6 cellular contexts compared by ENCODE assay signal in the genomic region with DNA sequence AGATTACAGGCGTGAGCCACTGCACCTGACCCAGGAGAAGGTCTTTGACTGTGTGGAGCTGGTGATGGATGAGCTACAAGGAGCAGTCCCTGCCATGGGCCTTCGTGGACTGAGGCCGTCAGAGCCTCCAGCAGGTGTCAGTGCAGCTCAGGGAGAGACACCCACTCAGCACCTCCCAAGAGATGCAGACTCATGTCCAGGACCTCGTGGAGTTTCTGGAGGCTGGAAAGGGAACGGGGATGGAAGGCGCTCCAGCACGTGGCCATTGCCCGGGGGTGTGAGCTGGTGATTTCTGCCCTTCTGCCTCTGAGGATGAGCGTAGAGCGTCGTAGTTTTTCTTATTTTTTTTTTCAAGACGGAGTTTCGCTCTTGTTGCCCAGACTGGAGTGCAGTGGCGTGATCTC. TPM values are rescaled to one million over a fixed set of nuclear protein-coding genes. Genes with fewer than 3 reads are reported as not detected.
DNase-seq lines count a peak whose midpoint lies in the region; TF ChIP-seq lines count a peak whose summit lies in the region.

No MANE protein-coding gene starts in this region.

- H3K27me3 ChIP-seq in left ventricle myocardium inferior (ENCODE audit: low read depth): no peaks in the 10 kb centered on the region

- no peak overlapping the region for H3K27ac ChIP-seq in left ventricle myocardium inferior (replicated peaks)

- intact Hi-C loops in left ventricle myocardium inferior (cut with micrococcal nuclease): no loop called here

- no peaks in the 10 kb centered on the region for H3K4me1 ChIP-seq in left ventricle myocardium inferior

- H3K36me3 ChIP-seq in left ventricle myocardium inferior: peaks cover 12% of the 10 kb centered on the region

- H3K9me3 ChIP-seq in left ventricle myocardium inferior (replicated peaks): peaks cover 4% of the 10 kb centered on the region

- peak; percentile 48 for DNase-seq in activated CD4-positive, alpha-beta T cell treated with anti-CD3 and anti-CD28 coated beads for 48 hours
- no peak for DNase-seq in activated CD4-positive, alpha-beta T cell treated with anti-CD3 and anti-CD28 coated beads, Interleukin-2, amount 50 U/mL, for 48 hours
- peak; percentile 72 to 82 for DNase-seq in SHP77 (lab: John Stamatoyannopoulos, UW)
- DNase-seq in left ventricle myocardium inferior: no peak
- no peak for DNase-seq in activated T-cell treated with anti-CD3 and anti-CD28 coated beads, Interleukin-2, amount 50 U/mL, for 1 hour
- no peak for DNase-seq in retina

- peak; percentile 66 for TF ChIP-seq CTCF in left ventricle myocardium inferior (IDR thresholded peaks at IDR 0.05; ENCODE audit: borderline replicate concordance)

- H3K4me3 ChIP-seq in left ventricle myocardium inferior: no peak overlapping the region

RNA-seq across cellular contexts. Expression of gene TOR4A, which starts 9.5 kb away (rescaled TPM):
- total RNA-seq in left ventricle myocardium inferior: 16.3 TPM

RNA-seq across cellular contexts. Expression of gene NRARP, which starts 15.1 kb away (rescaled TPM):
- total RNA-seq in left ventricle myocardium inferior: 5.1 TPM

RNA-seq across cellular contexts. Expression of gene NELFB, which starts 31.9 kb away (rescaled TPM):
- total RNA-seq in left ventricle myocardium inferior: 35.2 TPM

RNA-seq across cellular contexts. Expression of gene STPG3, which starts 35.9 kb away (rescaled TPM):
- 0.58 TPM for total RNA-seq in left ventricle myocardium inferior

RNA-seq across cellular contexts. Expression of gene TUBB4B, which starts 45.9 kb away (rescaled TPM):
- 463 TPM for total RNA-seq in left ventricle myocardium inferior

Comparison
In these comparisons a context has a peak if more than half of its experiments do, and no peak if none do; other contexts are left out.
1. DNase-seq: peak in activated CD4-positive, alpha-beta T cell treated with anti-CD3 and anti-CD28 coated beads for 48 hours (single experiment) and SHP77 (2 of 2); none in activated CD4-positive, alpha-beta T cell treated with anti-CD3 and anti-CD28 coated beads, Interleukin-2, amount 50 U/mL, for 48 hours (0 of 2), left ventricle myocardium inferior (single experiment), activated T-cell treated with anti-CD3 and anti-CD28 coated beads, Interleukin-2, amount 50 U/mL, for 1 hour (single experiment) and retina (single experiment).